In genomic region chr7:116955340-116955739, GRCh38 we compare ENCODE assay signal across 9 cellular contexts. TPM values are rescaled to one million over a fixed set of nuclear protein-coding genes. Genes with fewer than 3 reads are reported as not detected.
A peak's percentile ranks its signal among the peaks of the same experiment; 100 is the strongest.
DNase-seq lines count a peak whose midpoint lies in the region; ATAC-seq and TF ChIP-seq lines count a peak whose summit lies in the region.
"Had no signal": no experiment of that assay in that cellular context is flagged by ENCODE, and none has a peak within 500 bp of the region (broad histone marks: within the 10 kb centered on the region; RNA-seq: fewer than 3 reads in every experiment).

No MANE protein-coding gene starts in this region.

- H3K36me3 Mint-ChIP-seq in CD8-positive, alpha-beta T cell = peaks cover 4% of the 10 kb centered on the region
- no peaks in the 10 kb centered on the region for H3K36me3 Mint-ChIP-seq in natural killer cell treated with Interleukin-12 subunit alpha and Interleukin-12 subunit beta and Interleukin-15 and Interleukin-18, amount 100 ng/mL, for 72 hours

- ATAC-seq in CD8-positive, alpha-beta T cell = no peak
- no peak for ATAC-seq in natural killer cell treated with Interleukin-12 subunit alpha and Interleukin-12 subunit beta and Interleukin-15 and Interleukin-18, amount 100 ng/mL, for 72 hours
- ATAC-seq in HG02840 (IDR thresholded peaks at IDR 0.05; ENCODE audit: low FRiP score, unreplicated experiment) = no peak
- ATAC-seq in GM21390 (IDR thresholded peaks at IDR 0.05; ENCODE audit: unreplicated experiment) = no peak

- no peak overlapping the region for H3K4me3 ChIP-seq in CD8-positive, alpha-beta T cell (ENCODE audit: low read depth, low read length)
- H3K4me3 ChIP-seq in KMS-11 (IDR thresholded peaks at IDR 0.05; ENCODE audit: insufficient read depth, low read depth, low read length) = no peak overlapping the region
- H3K4me3 ChIP-seq in choroid plexus epithelial cell (ENCODE audit: low read depth, low read length) = peak overlapping the region; percentile 1

- peak overlapping the region; percentile 93 for H3K4me3 Mint-ChIP-seq in CD8-positive, alpha-beta T cell
- peak overlapping the region; percentile 88 for H3K4me3 Mint-ChIP-seq in natural killer cell treated with Interleukin-12 subunit alpha and Interleukin-12 subunit beta and Interleukin-15 and Interleukin-18, amount 100 ng/mL, for 72 hours

- no peak for TF ChIP-seq CTCF in CD8-positive, alpha-beta T cell (IDR thresholded peaks at IDR 0.05)
- no peak for TF ChIP-seq CTCF in KMS-11 (conservative IDR thresholded peaks at IDR 0.05; ENCODE audit: low read depth, low read length)
- TF ChIP-seq CTCF in choroid plexus epithelial cell (conservative IDR thresholded peaks at IDR 0.05; ENCODE audit: low read depth, low read length) = no peak

- DNase-seq in CD8-positive, alpha-beta T cell = no peak
- DNase-seq in choroid plexus epithelial cell (ENCODE audit: low read depth) (no peak), COR-L47 (lab: John Stamatoyannopoulos, UW) (no peak)
- no peak for DNase-seq in natural killer cell treated with Interleukin-12 subunit alpha and Interleukin-12 subunit beta and Interleukin-15 and Interleukin-18, amount 100 ng/mL, for 72 hours (ENCODE audit: low spot score)
- DNase-seq in stimulated activated CD4-positive, alpha-beta T cell treated with anti-CD3 and anti-CD28 coated beads, Interleukin-12 subunit alpha, Interleukin-12 subunit beta, amount 100 ng/mL, for 4 hours = no peak
- DNase-seq: HCEC 1CT had no signal

- H3K27ac ChIP-seq in CD8-positive, alpha-beta T cell (ENCODE audit: low read depth, low read length) = no peak overlapping the region
- peak overlapping the region; percentile 11; the same call in 1 of the 2 replicates for H3K27ac ChIP-seq in KMS-11

- intact Hi-C loops in CD8-positive, alpha-beta T cell (cut with DNase I, micrococcal nuclease) = loop anchor here in 1 of 2 experiments (2.0 to 10.0 kb wide), 2 partner anchors 93 to 1229 kb away; partner anchors contain the start of genes CAPZA2 and LSM8

- no peak overlapping the region for H2AFZ ChIP-seq in KMS-11 (ENCODE audit: low read depth)

- peaks cover 5% of the 10 kb centered on the region; the same call in 1 of the 2 replicates for H3K79me2 ChIP-seq in KMS-11 (ENCODE audit: insufficient read depth, low read depth)

- H4K20me1 ChIP-seq in KMS-11 (ENCODE audit: insufficient read depth) = no peaks in the 10 kb centered on the region

- H3K9ac ChIP-seq in KMS-11 = no peak overlapping the region

- POLR2A ChIA-PET in CD8-positive, alpha-beta T cell (lab: Charles Lee) = no interaction called here

- CTCF ChIA-PET in CD8-positive, alpha-beta T cell (lab: Charles Lee) = no interaction called here

- no peaks in the 10 kb centered on the region for H3K36me3 ChIP-seq in CD8-positive, alpha-beta T cell (ENCODE audit: insufficient read depth, low read length)
- no peaks in the 10 kb centered on the region for H3K36me3 ChIP-seq in KMS-11 (ENCODE audit: insufficient read depth)

- peaks cover 21% of the 10 kb centered on the region for H3K4me1 Mint-ChIP-seq in CD8-positive, alpha-beta T cell (ENCODE audit: low read depth)
- H3K4me1 Mint-ChIP-seq in natural killer cell treated with Interleukin-12 subunit alpha and Interleukin-12 subunit beta and Interleukin-15 and Interleukin-18, amount 100 ng/mL, for 72 hours (ENCODE audit: low read depth in 2 of 2) = peaks cover 22 to 25% of the 10 kb centered on the region in 2 donors

- no peaks in the 10 kb centered on the region for H3K9me3 ChIP-seq in CD8-positive, alpha-beta T cell (ENCODE audit: low read length)

- H3K27ac Mint-ChIP-seq in CD8-positive, alpha-beta T cell = peak overlapping the region; percentile 14
- peak overlapping the region; percentile 68 to 82 for H3K27ac Mint-ChIP-seq in natural killer cell treated with Interleukin-12 subunit alpha and Interleukin-12 subunit beta and Interleukin-15 and Interleukin-18, amount 100 ng/mL, for 72 hours

- H3K27me3 ChIP-seq in CD8-positive, alpha-beta T cell (ENCODE audit: insufficient read depth, low read length) = no peaks in the 10 kb centered on the region
- no peaks in the 10 kb centered on the region for H3K27me3 ChIP-seq in KMS-11 (ENCODE audit: insufficient read depth, low read depth)

- H3K9me3 Mint-ChIP-seq in CD8-positive, alpha-beta T cell = no peaks in the 10 kb centered on the region
- H3K9me3 Mint-ChIP-seq in natural killer cell treated with Interleukin-12 subunit alpha and Interleukin-12 subunit beta and Interleukin-15 and Interleukin-18, amount 100 ng/mL, for 72 hours = no peaks in the 10 kb centered on the region

- H3K4me2 ChIP-seq in KMS-11 = peak overlapping the region; percentile 67

- peaks cover 15% of the 10 kb centered on the region for H3K4me1 ChIP-seq in CD8-positive, alpha-beta T cell (ENCODE audit: insufficient read depth, low read length)
- H3K4me1 ChIP-seq in KMS-11 (ENCODE audit: low read depth, poor library complexity, severe bottlenecking) = peaks cover 49% of the 10 kb centered on the region

- no peaks in the 10 kb centered on the region for H3K27me3 Mint-ChIP-seq in CD8-positive, alpha-beta T cell (ENCODE audit: low read depth)
- peaks cover 2 to 8% of the 10 kb centered on the region in 2 donors for H3K27me3 Mint-ChIP-seq in natural killer cell treated with Interleukin-12 subunit alpha and Interleukin-12 subunit beta and Interleukin-15 and Interleukin-18, amount 100 ng/mL, for 72 hours

RNA-seq across cellular contexts. Expression of gene ST7, which starts 2.0 kb away (rescaled TPM):
- 1 to 10 TPM; 4.4 to 5.0 TPM for total RNA-seq in CD8-positive, alpha-beta T cell
- 1 to 10 TPM; 7.6 to 9.8 TPM for total RNA-seq in natural killer cell treated with Interleukin-12 subunit alpha and Interleukin-12 subunit beta and Interleukin-15 and Interleukin-18, amount 100 ng/mL, for 72 hours
